In genomic region chr22:44351685-44352377, GRCh38 we compare ENCODE assay signal across 1 cellular context.
TF ChIP-seq lines count a peak whose summit lies in the region.

No MANE protein-coding gene starts in this region.

TF ChIP-seq in K562, 482 proteins besides CTCF, POLR2A, EP300 and RAD21 (continued from another document):
- TF ChIP-seq CHAMP1 (IDR thresholded peaks at IDR 0.05) (no peak), MAFF (IDR thresholded peaks at IDR 0.05; ENCODE audit: low read length) (peak; percentile 80), BDP1 (IDR thresholded peaks at IDR 0.05; ENCODE audit: insufficient read depth, insufficient read length) (no peak), NKRF (IDR thresholded peaks at IDR 0.05; ENCODE audit: borderline replicate concordance) (no peak), ZC3H8 (IDR thresholded peaks at IDR 0.05) (no peak), MAFG (tag; conservative IDR thresholded peaks at IDR 0.05) (peak; percentile 82), ZNF436 (CRISPR knock-in tag; IDR thresholded peaks at IDR 0.05) (no peak), MCM7 (IDR thresholded peaks at IDR 0.05) (no peak), ZBTB12 (CRISPR knock-in tag; IDR thresholded peaks at IDR 0.05) (no peak), SMARCE1 (IDR thresholded peaks at IDR 0.05) (no peak), IFI16 (CRISPR knock-in tag; IDR thresholded peaks at IDR 0.05) (no peak), CHD2 (IDR thresholded peaks at IDR 0.05; ENCODE audit: low read depth, low read length) (no peak), C11orf30 (IDR thresholded peaks at IDR 0.05; ENCODE audit: low read depth) (peak; percentile 80), ZNF224 (CRISPR knock-in tag; IDR thresholded peaks at IDR 0.05) (no peak)
